ENCODE assay signal across 21 cellular contexts in the genomic region with DNA sequence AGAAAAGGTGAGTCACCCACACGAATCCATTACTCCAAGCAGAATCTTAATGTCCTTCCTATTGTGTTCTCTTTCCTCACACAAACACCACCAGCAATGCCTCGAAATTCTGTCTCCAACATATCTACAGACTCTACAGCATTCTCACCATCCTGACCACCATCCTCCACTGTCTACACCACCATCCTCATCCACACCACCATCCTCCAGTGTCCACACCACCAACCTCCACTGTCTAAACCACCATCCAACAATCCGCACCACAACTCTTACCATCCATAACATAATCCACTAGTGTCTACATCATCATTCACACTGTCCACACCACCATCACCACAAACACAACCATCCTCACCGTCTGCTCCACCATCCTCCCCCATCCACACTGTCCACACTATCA.
DNase-seq lines count a peak whose midpoint lies in the region; ATAC-seq, FAIRE-seq and TF ChIP-seq lines count a peak whose summit lies in the region.
"Had no signal": no experiment of that assay in that cellular context is flagged by ENCODE, and none has a peak within 500 bp of the region (broad histone marks: within the 10 kb centered on the region; RNA-seq: fewer than 3 reads in every experiment).

No MANE protein-coding gene starts in this region.

- peak overlapping the region; percentile 18 for H2AFZ ChIP-seq in astrocyte (ENCODE audit: low read depth, low read length)
- H2AFZ ChIP-seq: GM23338 had no signal

- ATAC-seq in stimulated activated naive CD8-positive, alpha-beta T cell treated with anti-CD3 and anti-CD28 coated beads, Interleukin-15, amount 100 ng/mL, for 72 hours, result peak; percentile 31
- ATAC-seq in stimulated activated naive CD8-positive, alpha-beta T cell treated with anti-CD3 and anti-CD28 coated beads, Interleukin-15, Interleukin-2, amounts not matched to agents 100 U/mL and 50 U/mL, for 24 hours, result no peak
- peak; percentile 26 for ATAC-seq in naive thymus-derived CD4-positive, alpha-beta T cell
- peak; percentile 19 for ATAC-seq in aorta (ENCODE audit: low FRiP score)
- ATAC-seq in HG03159 (IDR thresholded peaks at IDR 0.05; ENCODE audit: unreplicated experiment), result no peak
- ATAC-seq: CD8-positive, alpha-beta T cell; GM23338 had no signal

- no peaks in the 10 kb centered on the region for H3K36me3 Mint-ChIP-seq in astrocyte (ENCODE audit: low read depth, unreplicated experiment)
- peaks cover 0 to 5% (median 0%) of the 10 kb centered on the region in 5 donors for H3K36me3 Mint-ChIP-seq in naive thymus-derived CD4-positive, alpha-beta T cell
- H3K36me3 Mint-ChIP-seq: CD14-positive monocyte had no signal

- H3K9ac ChIP-seq in astrocyte (ENCODE audit: low read length), result no peak overlapping the region

- no peak for DNase-seq in stimulated activated naive CD8-positive, alpha-beta T cell treated with anti-CD3 and anti-CD28 coated beads, Interleukin-15, amount 100 ng/mL, for 72 hours
- no peak for DNase-seq in stimulated activated naive CD8-positive, alpha-beta T cell treated with anti-CD3 and anti-CD28 coated beads, Interleukin-15, Interleukin-2, amounts not matched to agents 100 U/mL and 50 U/mL, for 24 hours
- DNase-seq in astrocyte (ENCODE audit: low read depth) (no peak), aorta (no peak), NCI-H2081 (lab: John Stamatoyannopoulos, UW) (no peak)
- no peak for DNase-seq in naive thymus-derived CD4-positive, alpha-beta T cell
- no peak for DNase-seq in effector memory CD4-positive, alpha-beta T cell
- DNase-seq: COR-L47, DMS153, DMS79 treated with DMSO at 0.1 percent for 48 hours, EL, HFFc6 had no signal

- H4K20me1 ChIP-seq in astrocyte (ENCODE audit: insufficient read depth, low read length), result no peaks in the 10 kb centered on the region

- H3K27me3 ChIP-seq in astrocyte (ENCODE audit: insufficient read depth, low read length) (peaks cover 4% of the 10 kb centered on the region), aorta (ENCODE audit: control insufficient read depth in 1 of 2, insufficient read depth in 2 of 2, low read length in 1 of 2) (no peaks in the 10 kb centered on the region)
- no peaks in the 10 kb centered on the region for H3K27me3 ChIP-seq in naive thymus-derived CD4-positive, alpha-beta T cell (ENCODE audit: control insufficient read depth in 2 of 2, insufficient read depth in 2 of 2, low read length in 2 of 2)
- no peaks in the 10 kb centered on the region for H3K27me3 ChIP-seq in effector memory CD4-positive, alpha-beta T cell (replicated peaks; ENCODE audit: control insufficient read depth, insufficient read depth, low read length, poor library complexity, severe bottlenecking)

- no peak overlapping the region for H3K27ac ChIP-seq in astrocyte (ENCODE audit: low read depth, low read length)
- no peak overlapping the region for H3K27ac ChIP-seq in naive thymus-derived CD4-positive, alpha-beta T cell (ENCODE audit: low read depth, low read length)
- no peak overlapping the region for H3K27ac ChIP-seq in aorta (ENCODE audit: low read depth in 1 of 2, low read length in 2 of 2)
- no peak overlapping the region for H3K27ac ChIP-seq in effector memory CD4-positive, alpha-beta T cell (ENCODE audit: insufficient read depth, low read length, poor library complexity, severe bottlenecking)
- H3K27ac ChIP-seq: HL-60 had no signal

- H3K4me1 ChIP-seq in astrocyte (ENCODE audit: insufficient read depth, low read length) (no peaks in the 10 kb centered on the region), aorta (ENCODE audit: control insufficient read depth in 1 of 2, insufficient read depth in 2 of 2, low read length in 2 of 2) (no peaks in the 10 kb centered on the region)
- H3K4me1 ChIP-seq in naive thymus-derived CD4-positive, alpha-beta T cell (ENCODE audit: control insufficient read depth in 2 of 2, insufficient read depth in 2 of 2, low read length in 2 of 2), result no peaks in the 10 kb centered on the region
- H3K4me1 ChIP-seq in effector memory CD4-positive, alpha-beta T cell (ENCODE audit: control insufficient read depth, insufficient read depth, low read length, poor library complexity, severe bottlenecking), result no peaks in the 10 kb centered on the region
- H3K4me1 ChIP-seq: HAP-1 had no signal

- H3K27me3 Mint-ChIP-seq in stimulated activated naive CD8-positive, alpha-beta T cell treated with anti-CD3 and anti-CD28 coated beads, Interleukin-15, amount 100 ng/mL, for 72 hours, result no peaks in the 10 kb centered on the region
- H3K27me3 Mint-ChIP-seq in astrocyte (ENCODE audit: low read depth, unreplicated experiment), result peaks cover 22% of the 10 kb centered on the region
- peaks cover 0 to 37% (median 7%) of the 10 kb centered on the region in 5 donors for H3K27me3 Mint-ChIP-seq in naive thymus-derived CD4-positive, alpha-beta T cell

- POLR2A ChIA-PET in naive thymus-derived CD4-positive, alpha-beta T cell (lab: Charles Lee), result no interaction called here

- CTCF ChIA-PET in naive thymus-derived CD4-positive, alpha-beta T cell (lab: Charles Lee), result no interaction called here

- H3K79me2 ChIP-seq in astrocyte (ENCODE audit: insufficient read depth, low read length), result no peaks in the 10 kb centered on the region

- 86 to 91% methylated on average over 4 of the region's 4 CpGs for WGBS in aorta, 2 donors

- H3K9me3 ChIP-seq in astrocyte (ENCODE audit: insufficient read depth, low read depth, low read length), result peaks cover 5% of the 10 kb centered on the region
- H3K9me3 ChIP-seq in naive thymus-derived CD4-positive, alpha-beta T cell (ENCODE audit: control insufficient read depth in 2 of 3, low read length in 3 of 3), result peaks cover 0 to under 1% (median 0%) of the 10 kb centered on the region in 3 experiments
- H3K9me3 ChIP-seq in aorta (ENCODE audit: control insufficient read depth, low read length), result no peaks in the 10 kb centered on the region
- peaks cover 3% of the 10 kb centered on the region for H3K9me3 ChIP-seq in effector memory CD4-positive, alpha-beta T cell (ENCODE audit: control insufficient read depth, low read length)
- H3K9me3 ChIP-seq: HAP-1 had no signal

- H3K4me3 Mint-ChIP-seq in stimulated activated naive CD8-positive, alpha-beta T cell treated with anti-CD3 and anti-CD28 coated beads, Interleukin-15, amount 100 ng/mL, for 72 hours, result no peak overlapping the region
- no peak overlapping the region for H3K4me3 Mint-ChIP-seq in astrocyte (ENCODE audit: unreplicated experiment)
- peak overlapping the region in 1 of 10 donors; percentile 21 for H3K4me3 Mint-ChIP-seq in naive thymus-derived CD4-positive, alpha-beta T cell
- H3K4me3 Mint-ChIP-seq: CD8-positive, alpha-beta T cell; GM23338; HFFc6 had no signal

- intact Hi-C loops in naive thymus-derived CD4-positive, alpha-beta T cell (cut with micrococcal nuclease), result no loop called here
- intact Hi-C loops in aorta (cut with DNase I), result no loop called here

- no peak overlapping the region for H3K27ac Mint-ChIP-seq in stimulated activated naive CD8-positive, alpha-beta T cell treated with anti-CD3 and anti-CD28 coated beads, Interleukin-15, amount 100 ng/mL, for 72 hours
- no peak overlapping the region for H3K27ac Mint-ChIP-seq in astrocyte (ENCODE audit: unreplicated experiment)
- no peak overlapping the region for H3K27ac Mint-ChIP-seq in naive thymus-derived CD4-positive, alpha-beta T cell
- H3K27ac Mint-ChIP-seq: CD14-positive monocyte; CD8-positive, alpha-beta T cell; GM23338; HFFc6 had no signal

- H3K4me3 ChIP-seq in astrocyte (ENCODE audit: insufficient read depth, low read depth, low read length), result no peak overlapping the region
- no peak overlapping the region for H3K4me3 ChIP-seq in naive thymus-derived CD4-positive, alpha-beta T cell (ENCODE audit: low read length)
- H3K4me3 ChIP-seq in aorta (ENCODE audit: low read length in 2 of 2), result no peak overlapping the region
- H3K4me3 ChIP-seq in effector memory CD4-positive, alpha-beta T cell (ENCODE audit: insufficient read depth, low read depth, low read length, poor library complexity, severe bottlenecking), result no peak overlapping the region
- H3K4me3 ChIP-seq: GM23338, HAP-1 had no signal

- peaks cover 22% of the 10 kb centered on the region in 2 donors for H3K9me3 Mint-ChIP-seq in stimulated activated naive CD8-positive, alpha-beta T cell treated with anti-CD3 and anti-CD28 coated beads, Interleukin-15, amount 100 ng/mL, for 72 hours
- peaks cover 8% of the 10 kb centered on the region for H3K9me3 Mint-ChIP-seq in astrocyte (ENCODE audit: unreplicated experiment)
- H3K9me3 Mint-ChIP-seq in naive thymus-derived CD4-positive, alpha-beta T cell, result peaks cover 4 to 20% (median 7%) of the 10 kb centered on the region in 11 donors

- H3K36me3 ChIP-seq in astrocyte (ENCODE audit: insufficient read depth, low read length) (no peaks in the 10 kb centered on the region), aorta (ENCODE audit: control insufficient read depth in 1 of 2, insufficient read depth in 2 of 2, low read length in 1 of 2) (no peaks in the 10 kb centered on the region)
- H3K36me3 ChIP-seq in naive thymus-derived CD4-positive, alpha-beta T cell (ENCODE audit: control insufficient read depth in 2 of 3, insufficient read depth in 3 of 3, low read length in 3 of 3), result no peaks in the 10 kb centered on the region
- H3K36me3 ChIP-seq in effector memory CD4-positive, alpha-beta T cell (ENCODE audit: control insufficient read depth, insufficient read depth, low read length), result no peaks in the 10 kb centered on the region
- H3K36me3 ChIP-seq: HAP-1 had no signal

- FAIRE-seq in astrocyte (lab: Jason Lieb, UNC), result no peak
- FAIRE-seq: A204.1, D721Med, G401.6 had no signal

- no peak for TF ChIP-seq CTCF in astrocyte (IDR thresholded peaks at IDR 0.05; ENCODE audit: insufficient read depth, low read depth, low read length)

- no peak overlapping the region for H3K4me2 ChIP-seq in astrocyte (ENCODE audit: low read length)
- H3K4me2 ChIP-seq: GM23338 had no signal

- H3K4me1 Mint-ChIP-seq in stimulated activated naive CD8-positive, alpha-beta T cell treated with anti-CD3 and anti-CD28 coated beads, Interleukin-15, amount 100 ng/mL, for 72 hours, result no peaks in the 10 kb centered on the region
- H3K4me1 Mint-ChIP-seq in astrocyte (ENCODE audit: low read depth, unreplicated experiment), result no peaks in the 10 kb centered on the region
- peaks cover 0 to 1% (median 0%) of the 10 kb centered on the region in 7 donors for H3K4me1 Mint-ChIP-seq in naive thymus-derived CD4-positive, alpha-beta T cell
- H3K4me1 Mint-ChIP-seq: CD14-positive monocyte had no signal

Comparison
In these comparisons a context has a peak if more than half of its experiments do, and no peak if none do; other contexts are left out.
1. ATAC-seq: peak in stimulated activated naive CD8-positive, alpha-beta T cell treated with anti-CD3 and anti-CD28 coated beads, Interleukin-15, amount 100 ng/mL, for 72 hours (single experiment), naive thymus-derived CD4-positive, alpha-beta T cell (single experiment) and aorta (single experiment); none in stimulated activated naive CD8-positive, alpha-beta T cell treated with anti-CD3 and anti-CD28 coated beads, Interleukin-15, Interleukin-2, amounts not matched to agents 100 U/mL and 50 U/mL, for 24 hours (single experiment) and HG03159 (single experiment).